Comparison of ENCODE assay signal across 24 cellular contexts in genomic region chr2:2681611-2682295, GRCh38.
DNase-seq lines count a peak whose midpoint lies in the region; ATAC-seq and TF ChIP-seq lines count a peak whose summit lies in the region.
"Had no signal": no experiment of that assay in that cellular context is flagged by ENCODE, and none has a peak within 500 bp of the region (broad histone marks: within the 10 kb centered on the region; RNA-seq: fewer than 3 reads in every experiment).

No MANE protein-coding gene starts in this region.

- H3K9me3 ChIP-seq in Loucy (ENCODE audit: insufficient read depth, low read depth, low read length) = no peaks in the 10 kb centered on the region
- H3K9me3 ChIP-seq: BE2C, SK-N-SH had no signal

- POLR2A ChIA-PET in RWPE1 (lab: Yijun Ruan, JAX; ENCODE audit: low non-redundant PET) = no interaction called here

- peak overlapping the region; percentile 29 for H3K27ac Mint-ChIP-seq in glutamatergic neuron (ENCODE audit: unreplicated experiment)
- H3K27ac Mint-ChIP-seq: activated naive CD4-positive, alpha-beta T cell treated with anti-CD3 and anti-CD28 coated beads, Interleukin-2, amount 50 U/mL, for 72 hours had no signal

- no peaks in the 10 kb centered on the region for H3K36me3 Mint-ChIP-seq in glutamatergic neuron (ENCODE audit: unreplicated experiment)
- H3K36me3 Mint-ChIP-seq: activated naive CD4-positive, alpha-beta T cell treated with anti-CD3 and anti-CD28 coated beads, Interleukin-2, amount 50 U/mL, for 72 hours had no signal

- peak overlapping the region; percentile 84 for H3K9ac ChIP-seq in Loucy (ENCODE audit: low read depth, low read length, poor library complexity, severe bottlenecking)
- H3K9ac ChIP-seq: SK-N-SH had no signal

- peaks cover 52% of the 10 kb centered on the region for H3K4me1 ChIP-seq in Loucy (ENCODE audit: insufficient read depth, low read length, poor library complexity, severe bottlenecking)
- H3K4me1 ChIP-seq: BE2C had no signal

- no peaks in the 10 kb centered on the region for H3K27me3 ChIP-seq in Loucy (ENCODE audit: insufficient read depth, low read length, poor library complexity, severe bottlenecking)
- H3K27me3 ChIP-seq: BE2C had no signal

- H2AFZ ChIP-seq in Loucy (ENCODE audit: low read length) = no peak overlapping the region

- H3F3A ChIP-seq in Loucy (ENCODE audit: low read depth) = no peaks in the 10 kb centered on the region

- peaks cover 2% of the 10 kb centered on the region for H3K9me3 Mint-ChIP-seq in glutamatergic neuron (ENCODE audit: unreplicated experiment)
- H3K9me3 Mint-ChIP-seq: activated naive CD4-positive, alpha-beta T cell treated with anti-CD3 and anti-CD28 coated beads, Interleukin-2, amount 50 U/mL, for 72 hours had no signal

- no peaks in the 10 kb centered on the region for H3K79me2 ChIP-seq in Loucy (ENCODE audit: insufficient read depth, low read length)

- DNase-seq in activated CD4-positive, alpha-beta T cell treated with anti-CD3 and anti-CD28 coated beads for 48 hours = peak; percentile 15
- DNase-seq in activated CD4-positive, alpha-beta T cell treated with anti-CD3 and anti-CD28 coated beads, Interleukin-2, amount 50 U/mL, for 4 hours = no peak
- no peak for DNase-seq in glutamatergic neuron
- peak; percentile 45 for DNase-seq in renal cortical epithelial cell (ENCODE audit: low read depth)
- DNase-seq in RWPE1 (ENCODE audit: low spot score) = no peak
- no peak for DNase-seq in NCI-H2107 treated with DMSO at 0.1 percent for 48 hours (lab: John Stamatoyannopoulos, UW; ENCODE audit: unreplicated experiment)
- DNase-seq: activated CD4-positive, alpha-beta T cell treated with anti-CD3 and anti-CD28 coated beads for 4 hours; BE2C; cerebellar nuclear complex; effector CD4-positive, alpha-beta T cell; erythroblast; foreskin melanocyte; kidney; mammary epithelial cell; naive B cell; NCI-H1048; NCI-H2029; NCI-H446; RPMI8226; SK-N-SH had no signal

- H3K4me3 Mint-ChIP-seq in glutamatergic neuron (ENCODE audit: unreplicated experiment) = no peak overlapping the region
- H3K4me3 Mint-ChIP-seq: naive B cell had no signal

- no peaks in the 10 kb centered on the region for H3K9me2 ChIP-seq in Loucy (replicated peaks; ENCODE audit: low read depth, low read length)
- H3K9me2 ChIP-seq: SK-N-SH had no signal

- CTCF ChIA-PET in RWPE1 (lab: Yijun Ruan, JAX) = no interaction called here

- TF ChIP-seq CTCF in Loucy (conservative IDR thresholded peaks at IDR 0.05; ENCODE audit: low read length) (no peak), glutamatergic neuron (IDR thresholded peaks at IDR 0.05; ENCODE audit: partially characterized antibody, unreplicated experiment) (no peak), RWPE1 (conservative IDR thresholded peaks at IDR 0.05; ENCODE audit: low read depth) (no peak)

- H3K27me3 Mint-ChIP-seq in glutamatergic neuron (ENCODE audit: unreplicated experiment) = peaks cover 3% of the 10 kb centered on the region

- H3K4me1 Mint-ChIP-seq in glutamatergic neuron (ENCODE audit: low read depth, unreplicated experiment) = peaks cover 8% of the 10 kb centered on the region

- H3K27ac ChIP-seq in RWPE1 = no peak overlapping the region
- H3K27ac ChIP-seq: skin epidermis had no signal

- H3K4me3 ChIP-seq in Loucy (ENCODE audit: low read length, poor library complexity, severe bottlenecking) = no peak overlapping the region
- H3K4me3 ChIP-seq: skin epidermis had no signal

- H3K4me2 ChIP-seq in Loucy (ENCODE audit: low read depth, low read length, poor library complexity, severe bottlenecking) = no peak overlapping the region
- H3K4me2 ChIP-seq: SK-N-SH had no signal

- ATAC-seq in HG03457 (IDR thresholded peaks at IDR 0.05; ENCODE audit: unreplicated experiment) = no peak

- H4K20me1 ChIP-seq in Loucy (ENCODE audit: insufficient read depth, low read length, poor library complexity, severe bottlenecking) = no peaks in the 10 kb centered on the region

- no peaks in the 10 kb centered on the region for H3K36me3 ChIP-seq in Loucy (ENCODE audit: insufficient read depth, low read length)
- H3K36me3 ChIP-seq: BE2C had no signal

Comparison
In these comparisons a context has a peak if more than half of its experiments do, and no peak if none do; other contexts are left out.
1. DNase-seq: peak in activated CD4-positive, alpha-beta T cell treated with anti-CD3 and anti-CD28 coated beads for 48 hours (single experiment) and renal cortical epithelial cell (single experiment); none in activated CD4-positive, alpha-beta T cell treated with anti-CD3 and anti-CD28 coated beads, Interleukin-2, amount 50 U/mL, for 4 hours (0 of 2), glutamatergic neuron (single experiment), RWPE1 (single experiment) and NCI-H2107 treated with DMSO at 0.1 percent for 48 hours (single experiment).